ENCODE assay signal across 20 cellular contexts in the genomic region with DNA sequence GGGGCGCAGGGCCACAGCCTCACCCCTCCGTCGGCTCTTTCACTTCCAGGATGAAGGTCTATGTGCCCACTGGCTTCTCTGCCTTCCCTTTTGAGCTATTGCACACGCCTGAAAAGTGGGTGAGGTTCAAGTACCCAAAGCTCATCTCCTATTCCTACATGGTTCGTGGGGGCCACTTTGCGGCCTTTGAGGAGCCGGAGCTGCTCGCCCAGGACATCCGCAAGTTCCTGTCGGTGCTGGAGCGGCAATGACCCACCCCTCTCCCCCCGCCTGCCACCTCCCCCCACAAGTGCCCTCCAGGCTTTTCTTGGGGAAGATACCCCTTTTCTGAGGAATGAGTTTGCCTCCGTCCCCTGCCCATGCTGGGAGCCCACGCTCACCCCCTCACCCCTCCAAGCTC. TPM values are rescaled to one million over a fixed set of nuclear protein-coding genes. Genes with fewer than 3 reads are reported as not detected.
DNase-seq lines count a peak whose midpoint lies in the region; ATAC-seq and TF ChIP-seq lines count a peak whose summit lies in the region.
"Had no signal": no experiment of that assay in that cellular context is flagged by ENCODE, and none has a peak within 500 bp of the region (broad histone marks: within the 10 kb centered on the region; RNA-seq: fewer than 3 reads in every experiment).

No MANE protein-coding gene starts in this region.

- no peak overlapping the region for H4K5ac ChIP-seq in mesendoderm (ENCODE audit: low read length)

- H2BK120ac ChIP-seq in mesendoderm (ENCODE audit: low read depth, low read length) = no peak overlapping the region

- H3K4me3 ChIP-seq in muscle layer of colon (ENCODE audit: low read depth in 1 of 2, low read length in 2 of 2) = no peak overlapping the region
- H3K4me3 ChIP-seq in mesendoderm (ENCODE audit: low read length) = no peak overlapping the region
- H3K4me3 ChIP-seq in adrenal gland = no peak overlapping the region
- H3K4me3 ChIP-seq: ascending aorta, BLaER1, PC-9, right atrium auricular region, thoracic aorta had no signal

- TF ChIP-seq CTCF in Calu3 (IDR thresholded peaks at IDR 0.05; ENCODE audit: unreplicated experiment) = no peak
- no peak for TF ChIP-seq CTCF in adrenal gland (IDR thresholded peaks at IDR 0.05)

- H3K27me3 Mint-ChIP-seq in Calu3 (ENCODE audit: unreplicated experiment) = no peaks in the 10 kb centered on the region
- no peaks in the 10 kb centered on the region for H3K27me3 Mint-ChIP-seq in naive thymus-derived CD8-positive, alpha-beta T cell
- H3K27me3 Mint-ChIP-seq: activated B cell treated with CpG ODN at 0.5 μM for 24 hours; dendritic cell treated with granulocyte-macrophage colony-stimulating factor and Interleukin-4, amounts not matched to agents 40 ng/mL and 50 ng/mL, for 4 days had no signal

- WGBS in mesendoderm (ENCODE audit: extremely low coverage, insufficient coverage, low lambda C conversion rate) = no CpG with 5 or more reads among the region's 14 CpGs
- WGBS in adrenal gland, 4 donors = 73 to 83% (median 79%) methylated on average over 12 to 14 of the region's 14 CpGs

- H3K4me3 Mint-ChIP-seq in Calu3 (ENCODE audit: low read depth, unreplicated experiment) = no peak overlapping the region
- H3K4me3 Mint-ChIP-seq in naive thymus-derived CD8-positive, alpha-beta T cell = no peak overlapping the region
- H3K4me3 Mint-ChIP-seq: activated B cell treated with CpG ODN at 0.5 μM for 24 hours; dendritic cell treated with granulocyte-macrophage colony-stimulating factor and Interleukin-4, amounts not matched to agents 40 ng/mL and 50 ng/mL, for 4 days; nephron progenitor cell had no signal

- POLR2A ChIA-PET in naive thymus-derived CD8-positive, alpha-beta T cell (lab: Charles Lee) = interaction anchor here (0.6 to 6.5 kb wide), 4 partner anchors 10 to 67 kb away, joined by 3 to 52 read pairs (median 22); a partner anchor contains a TSS

- H3K56ac ChIP-seq in mesendoderm (ENCODE audit: low read length) = no peak overlapping the region

- H3K79me1 ChIP-seq in mesendoderm (ENCODE audit: low read length) = no peaks in the 10 kb centered on the region

- peaks cover 60% of the 10 kb centered on the region for H3K36me3 ChIP-seq in muscle layer of colon (ENCODE audit: insufficient read depth, low read length)
- H3K36me3 ChIP-seq in mesendoderm (ENCODE audit: control insufficient read depth, insufficient read depth, low read length) = peaks cover 13% of the 10 kb centered on the region
- peaks cover 0 to 76% of the 10 kb centered on the region in 2 donors for H3K36me3 ChIP-seq in adrenal gland (replicated peaks in 1 of 2)

- H3K4me2 ChIP-seq in mesendoderm (ENCODE audit: low read length) = no peak overlapping the region
- H3K4me2 ChIP-seq: BLaER1, PC-9 had no signal

- no peak overlapping the region for H3K4ac ChIP-seq in mesendoderm (ENCODE audit: low read depth, low read length)

- no peak overlapping the region for H3K23ac ChIP-seq in mesendoderm (ENCODE audit: low read length)

- no peaks in the 10 kb centered on the region for H3K9me3 ChIP-seq in muscle layer of colon (ENCODE audit: low read length)
- H3K9me3 ChIP-seq in adrenal gland (replicated peaks in 1 of 3) = no peaks in the 10 kb centered on the region
- H3K9me3 ChIP-seq: ascending aorta, BLaER1, Caco-2, right atrium auricular region, thoracic aorta had no signal

- H3K27ac Mint-ChIP-seq in Calu3 (ENCODE audit: unreplicated experiment) = peak overlapping the region; percentile 60
- peak overlapping the region in 4 of 10 donors; percentile 62 to 74 (median 65) for H3K27ac Mint-ChIP-seq in naive thymus-derived CD8-positive, alpha-beta T cell
- H3K27ac Mint-ChIP-seq: dendritic cell treated with granulocyte-macrophage colony-stimulating factor and Interleukin-4, amounts not matched to agents 40 ng/mL and 50 ng/mL, for 4 days; nephron progenitor cell had no signal

- no peaks in the 10 kb centered on the region for H3K4me1 Mint-ChIP-seq in Calu3 (ENCODE audit: low read depth, unreplicated experiment)
- peaks cover 39 to 80% (median 71%) of the 10 kb centered on the region in 4 donors for H3K4me1 Mint-ChIP-seq in naive thymus-derived CD8-positive, alpha-beta T cell

- H3K27ac ChIP-seq in angular gyrus (ENCODE audit: low read depth, low read length) = peak overlapping the region; percentile 96
- H3K27ac ChIP-seq in muscle layer of colon (ENCODE audit: low read depth, low read length) = peak overlapping the region; percentile 61
- peak overlapping the region; percentile 100 for H3K27ac ChIP-seq in temporal lobe (ENCODE audit: low read depth, low read length)
- no peak overlapping the region for H3K27ac ChIP-seq in mesendoderm (ENCODE audit: low read depth, low read length)
- peak overlapping the region in 2 of 5 donors; percentile 72 to 80 for H3K27ac ChIP-seq in adrenal gland
- H3K27ac ChIP-seq: BLaER1, parathyroid adenoma, PC-9 had no signal

- no TSS peak for BruUV-seq in Calu3 (replicated peaks; lab: Mats Ljungman, UMichigan)

- ATAC-seq in naive thymus-derived CD8-positive, alpha-beta T cell = no peak

- H2BK15ac ChIP-seq in mesendoderm (replicated peaks; ENCODE audit: low read depth) = no peak overlapping the region

- no peak overlapping the region for H3K18ac ChIP-seq in mesendoderm (ENCODE audit: low read length)

- H3K9me3 Mint-ChIP-seq in Calu3 (ENCODE audit: low read depth, unreplicated experiment) = no peaks in the 10 kb centered on the region
- H3K9me3 Mint-ChIP-seq in naive thymus-derived CD8-positive, alpha-beta T cell = no peaks in the 10 kb centered on the region
- H3K9me3 Mint-ChIP-seq: activated B cell treated with CpG ODN at 0.5 μM for 24 hours; dendritic cell treated with granulocyte-macrophage colony-stimulating factor and Interleukin-4, amounts not matched to agents 40 ng/mL and 50 ng/mL, for 4 days had no signal

- no peak for TF ChIP-seq POLR2A in adrenal gland (IDR thresholded peaks at IDR 0.05)

- no peak overlapping the region for H2BK5ac ChIP-seq in mesendoderm (ENCODE audit: low read length)

- no peak overlapping the region for H4K8ac ChIP-seq in mesendoderm (ENCODE audit: low read depth, low read length)

- intact Hi-C loops in Calu3 (cut with micrococcal nuclease; ENCODE audit: unreplicated experiment) (loop anchor here (5.0 kb wide), 1 partner anchor 67 kb away; no protein-coding TSS in a partner anchor), adrenal gland (cut with DNase I) (loop anchor here (10.0 kb wide), 2 partner anchors 70 kb away; a partner anchor contains a TSS)

- H3K4me1 ChIP-seq in muscle layer of colon (ENCODE audit: insufficient read depth, low read length) (peaks cover 18% of the 10 kb centered on the region), mesendoderm (ENCODE audit: control insufficient read depth, low read depth, low read length) (no peaks in the 10 kb centered on the region), adrenal gland (replicated peaks in 1 of 2) (peaks cover 4 to 11% of the 10 kb centered on the region in 2 donors)
- H3K4me1 ChIP-seq: Caco-2, parathyroid adenoma had no signal

- H2AK5ac ChIP-seq in mesendoderm (ENCODE audit: low read length) = no peak overlapping the region

- peaks cover 99% of the 10 kb centered on the region for H3K36me3 Mint-ChIP-seq in Calu3 (ENCODE audit: insufficient read depth, unreplicated experiment)
- H3K36me3 Mint-ChIP-seq in naive thymus-derived CD8-positive, alpha-beta T cell = peaks cover 0 to 31% (median 0%) of the 10 kb centered on the region in 3 donors

- H3K9ac ChIP-seq in muscle layer of colon (ENCODE audit: low read length) (no peak overlapping the region), mesendoderm (ENCODE audit: low read length) (no peak overlapping the region)
- H3K9ac ChIP-seq: BLaER1, parathyroid adenoma had no signal

- no peaks in the 10 kb centered on the region for H3K79me2 ChIP-seq in mesendoderm (ENCODE audit: control insufficient read depth, insufficient read depth, low read length)
- H3K79me2 ChIP-seq: parathyroid adenoma had no signal

- CTCF ChIA-PET in Calu3 (lab: Charles Lee) = interaction anchor here (1.1 kb wide), 1 partner anchor 67 kb away, joined by 3 read pairs; a partner anchor contains a TSS

- DNase-seq in Calu3 (no peak), mesendoderm (no peak), adrenal gland (no peak)
- DNase-seq in naive thymus-derived CD8-positive, alpha-beta T cell = no peak
- DNase-seq: activated B cell treated with CpG ODN at 0.5 μM for 24 hours; central memory CD4-positive, alpha-beta T cell; NCI-H524 treated with DMSO at 0.1 percent for 48 hours had no signal

- no peaks in the 10 kb centered on the region for H3K27me3 ChIP-seq in muscle layer of colon (ENCODE audit: control insufficient read depth in 1 of 2, insufficient read depth in 2 of 2, low read length in 2 of 2)
- H3K27me3 ChIP-seq in mesendoderm (ENCODE audit: insufficient read depth, low read length, poor library complexity) = no peaks in the 10 kb centered on the region
- H3K27me3 ChIP-seq in adrenal gland = no peaks in the 10 kb centered on the region
- H3K27me3 ChIP-seq: ascending aorta, BLaER1, right atrium auricular region had no signal

RNA-seq across cellular contexts. Expression of a gene that starts 35.2 kb away (rescaled TPM):
- total RNA-seq in Calu3 (2022) = 32.5 and 46.6 TPM in 2 replicates
- 11.1 TPM for total RNA-seq in temporal lobe
- 171 TPM for polyA plus RNA-seq in mesendoderm (2013, experiment 1 of 2)
- 168 TPM for polyA plus RNA-seq in mesendoderm (2013, experiment 2 of 2)
- 1,000 to 10,000 TPM; 1,400 to 3,548 (median 1,755) TPM for total RNA-seq in adrenal gland
- 1,000 to 10,000 TPM in 1 of 3 donors, 100 to 1,000 TPM in 2; 337 to 1,831 (median 896) TPM for polyA plus RNA-seq in adrenal gland
- total RNA-seq in naive thymus-derived CD8-positive, alpha-beta T cell = 1 to 10 TPM; 5.4 to 5.9 TPM
- 1 to 10 TPM; 1.6 to 2.8 (median 2.0) TPM for polyA plus RNA-seq in naive thymus-derived CD8-positive, alpha-beta T cell

RNA-seq across cellular contexts. Expression of a gene that starts 37.1 kb away (rescaled TPM):
- total RNA-seq in Calu3 (2022) (253 and 303 TPM in 2 replicates), temporal lobe (3.0 TPM), adrenal gland (10 to 100 TPM; 15.8 to 80.4 (median 57.4) TPM)
- polyA plus RNA-seq in mesendoderm (2013, experiment 1 of 2) = 32.2 TPM
- polyA plus RNA-seq in mesendoderm (2013, experiment 2 of 2) = 34.0 TPM
- polyA plus RNA-seq in adrenal gland = 10 to 100 TPM; 20.8 to 96.9 (median 48.1) TPM
- total RNA-seq in naive thymus-derived CD8-positive, alpha-beta T cell = 100 to 1,000 TPM; 427 to 436 TPM
- polyA plus RNA-seq in naive thymus-derived CD8-positive, alpha-beta T cell = 10 to 100 TPM; 34.4 to 53.5 (median 45.1) TPM

RNA-seq across cellular contexts. Expression of a gene that starts 43.8 kb away (rescaled TPM):
- 0.59 TPM in 1 of 2 replicates, not detected in the other for total RNA-seq in Calu3 (2022)
- 0.74 TPM for total RNA-seq in temporal lobe
- polyA plus RNA-seq in mesendoderm (2013, experiment 1 of 2) = 42.5 TPM
- polyA plus RNA-seq in mesendoderm (2013, experiment 2 of 2) = 42.7 TPM
- total RNA-seq in adrenal gland = 1 to 10 TPM in 2 of 8 donors, under 1 TPM in 2, not detected in 4; 0.47 to 1.5 (median 0.91) TPM
- polyA plus RNA-seq in adrenal gland = under 1 TPM in 2 of 3 donors, not detected in 1; 0.15 to 0.27 TPM
- total RNA-seq in naive thymus-derived CD8-positive, alpha-beta T cell = not detected
- under 1 TPM in 1 of 3 donors, not detected in 2; 0.22 TPM for polyA plus RNA-seq in naive thymus-derived CD8-positive, alpha-beta T cell
- total RNA-seq: activated B cell treated with CpG ODN at 0.5 μM for 24 hours, ascending aorta, Caco-2, HT1080, PC-9, thoracic aorta had no signal

Comparison
In these comparisons a context has a peak if more than half of its experiments do, and no peak if none do; other contexts are left out.
1. RNA of a gene that starts 35.2 kb away (total RNA-seq): 1,400 to 3,548 TPM in adrenal gland; 32.5 to 46.6 TPM in Calu3, 11.1 TPM in temporal lobe (single experiment) and 5.4 to 5.9 TPM in naive thymus-derived CD8-positive, alpha-beta T cell; every median in the first group is over 10 times any median in the second.